12 cellular contexts compared by ENCODE assay signal in genomic region chr20:35604444-35604750, GRCh38.
DNase-seq lines count a peak whose midpoint lies in the region; ATAC-seq and TF ChIP-seq lines count a peak whose summit lies in the region.
"Had no signal": no experiment of that assay in that cellular context is flagged by ENCODE, and none has a peak within 500 bp of the region (broad histone marks: within the 10 kb centered on the region; RNA-seq: fewer than 3 reads in every experiment).

No MANE protein-coding gene starts in this region.

- H3K27ac ChIP-seq in coronary artery (no peak overlapping the region), caudate nucleus (ENCODE audit: low read depth, low read length) (no peak overlapping the region)
- H3K27ac ChIP-seq: body of pancreas, parathyroid adenoma had no signal

- no peak for TF ChIP-seq CTCF in coronary artery (IDR thresholded peaks at IDR 0.05)

- H3K4me3 ChIP-seq in coronary artery, result no peak overlapping the region
- H3K4me3 ChIP-seq: body of pancreas had no signal

- peak; percentile 20 to 21 for DNase-seq in activated CD4-positive, alpha-beta T cell treated with anti-CD3 and anti-CD28 coated beads, Interleukin-2, amount 50 U/mL, for 48 hours
- DNase-seq in activated CD4-positive, alpha-beta T cell treated with anti-CD3 and anti-CD28 coated beads for 48 hours, result no peak
- DNase-seq in NAMALWA (ENCODE audit: low spot score), result peak; percentile 53
- peak; percentile 68 for DNase-seq in coronary artery (ENCODE audit: low spot score)
- DNase-seq in stimulated activated CD8-positive, alpha-beta memory T cell treated with anti-CD3 and anti-CD28 coated beads, Interleukin-4, amount 100 ng/mL, for 48 hours, result peak; percentile 49
- DNase-seq in caudate nucleus (lab: John Stamatoyannopoulos, UW), result no peak
- DNase-seq in NCI-H1105 treated with DMSO at 0.1 percent for 48 hours (lab: John Stamatoyannopoulos, UW), result no peak
- DNase-seq: activated CD4-positive, alpha-beta T cell treated with anti-CD3 and anti-CD28 coated beads, Interleukin-2, amount 50 U/mL, for 1 hour; NCI-H2081 had no signal

- no peak for ATAC-seq in HG02678 (IDR thresholded peaks at IDR 0.05; ENCODE audit: unreplicated experiment)
- ATAC-seq: body of pancreas had no signal

Comparison
In these comparisons a context has a peak if more than half of its experiments do, and no peak if none do; other contexts are left out.
1. DNase-seq: peak in activated CD4-positive, alpha-beta T cell treated with anti-CD3 and anti-CD28 coated beads, Interleukin-2, amount 50 U/mL, for 48 hours (2 of 2), NAMALWA (single experiment), coronary artery (single experiment) and stimulated activated CD8-positive, alpha-beta memory T cell treated with anti-CD3 and anti-CD28 coated beads, Interleukin-4, amount 100 ng/mL, for 48 hours (single experiment); none in activated CD4-positive, alpha-beta T cell treated with anti-CD3 and anti-CD28 coated beads for 48 hours (single experiment), caudate nucleus (0 of 61) and NCI-H1105 treated with DMSO at 0.1 percent for 48 hours (single experiment).